ENCODE assay signal across 25 cellular contexts in the genomic region with DNA sequence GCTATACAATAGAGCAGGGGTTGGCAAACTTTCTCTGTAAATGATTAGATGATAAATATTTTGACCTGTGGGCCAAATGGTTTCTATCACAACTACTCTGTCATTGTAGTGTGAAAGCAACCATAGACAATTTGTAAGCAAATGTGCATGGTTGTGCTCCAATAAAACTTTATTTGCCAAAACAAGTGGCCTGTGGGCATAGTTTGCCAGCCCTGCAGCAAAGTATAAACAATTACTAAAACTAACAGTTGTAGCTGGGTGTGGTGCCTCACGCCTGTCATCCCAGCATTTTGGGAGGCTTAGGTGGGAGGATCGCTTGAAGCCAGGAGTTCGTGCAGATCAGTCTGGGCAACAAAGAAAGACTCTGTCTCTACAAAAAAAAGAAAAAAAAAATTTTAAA.
DNase-seq lines count a peak whose midpoint lies in the region; ATAC-seq, FAIRE-seq and TF ChIP-seq lines count a peak whose summit lies in the region.
"Had no signal": no experiment of that assay in that cellular context is flagged by ENCODE, and none has a peak within 500 bp of the region (broad histone marks: within the 10 kb centered on the region; RNA-seq: fewer than 3 reads in every experiment).

No MANE protein-coding gene starts in this region.

- H3K9me1 ChIP-seq in K562 (ENCODE audit: control insufficient read depth, insufficient read depth, low read length): no peaks in the 10 kb centered on the region

- no TSS peak for BruUV-seq in K562 (replicated peaks; lab: Mats Ljungman, UMichigan)

- POLR2A ChIA-PET in CD4-positive, alpha-beta T cell (lab: Charles Lee): interaction anchor here (0.8 kb wide), 1 partner anchor 32 kb away, joined by 3 read pairs; no protein-coding TSS in a partner anchor
- POLR2A ChIA-PET in CD8-positive, alpha-beta memory T cell (lab: Charles Lee): interaction anchor here (0.6 kb wide), 1 partner anchor 267 kb away, joined by 3 read pairs; no protein-coding TSS in a partner anchor
- POLR2A ChIA-PET in K562 (lab: Yijun Ruan, JAX): interaction anchor here (0.6 to 2.8 kb wide), 5 partner anchors 8 to 23 kb away, joined by 3 to 16 read pairs (median 4); no protein-coding TSS in a partner anchor

- FAIRE-seq in K562 (lab: Jason Lieb, UNC): no peak
- FAIRE-seq: A204.1, GM12878, GM12892, GM18507 had no signal

- TF ChIP-seq RAD21 in K562 (CRISPR knock-in tag; conservative IDR thresholded peaks at IDR 0.05 in 1 of 2, IDR thresholded peaks at IDR 0.05 in 1 of 2): no peak

- TF ChIP-seq EP300 in K562 (IDR thresholded peaks at IDR 0.05; ENCODE audit: low read length): no peak

- in situ Hi-C loops in K562 (cut with MboI): no loop called here

- H3K36me3 ChIP-seq in CD8-positive, alpha-beta memory T cell (ENCODE audit: insufficient read depth, low read length): peaks cover 34% of the 10 kb centered on the region
- peaks cover 57% of the 10 kb centered on the region for H3K36me3 ChIP-seq in K562 (ENCODE audit: control insufficient read depth, insufficient read depth, low read length)

- no peaks in the 10 kb centered on the region for H4K20me1 ChIP-seq in K562 (replicated peaks; ENCODE audit: control insufficient read depth, insufficient read depth, low read length)

- no peaks in the 10 kb centered on the region for H3K27me3 ChIP-seq in CD4-positive, alpha-beta T cell (ENCODE audit: control insufficient read depth, insufficient read depth, low read length)
- H3K27me3 ChIP-seq in CD8-positive, alpha-beta memory T cell (ENCODE audit: insufficient read depth, low read length, poor library complexity, severe bottlenecking): no peaks in the 10 kb centered on the region
- no peaks in the 10 kb centered on the region for H3K27me3 ChIP-seq in K562 (ENCODE audit: control insufficient read depth in 2 of 2, insufficient read depth in 2 of 2, low read length in 2 of 2)
- H3K27me3 ChIP-seq: BE2C, BLaER1 had no signal

- H3K4me2 ChIP-seq in K562 (ENCODE audit: insufficient read depth, low read length): no peak overlapping the region
- H3K4me2 ChIP-seq: BLaER1 had no signal

- peaks cover 86% of the 10 kb centered on the region for H3K36me3 Mint-ChIP-seq in CD4-positive, alpha-beta T cell (ENCODE audit: low read depth)
- H3K36me3 Mint-ChIP-seq in CD8-positive, alpha-beta memory T cell: peaks cover 8 to 75% (median 14%) of the 10 kb centered on the region in 3 donors

- no peaks in the 10 kb centered on the region; the same call in 2 of the 3 replicates for H3K79me2 ChIP-seq in K562 (ENCODE audit: control insufficient read depth, insufficient read depth, low read length)

- no peak overlapping the region for H2AFZ ChIP-seq in K562 (ENCODE audit: low read depth, low read length)

- peaks cover 20% of the 10 kb centered on the region for H3K4me1 Mint-ChIP-seq in CD4-positive, alpha-beta T cell (ENCODE audit: low read depth)
- peaks cover 17 to 46% (median 23%) of the 10 kb centered on the region in 3 donors for H3K4me1 Mint-ChIP-seq in CD8-positive, alpha-beta memory T cell
- H3K4me1 Mint-ChIP-seq: CD14-positive monocyte had no signal

- peaks cover 14% of the 10 kb centered on the region for H3K4me1 ChIP-seq in CD8-positive, alpha-beta memory T cell (ENCODE audit: insufficient read depth, low read length)
- peaks cover 10 to 16% of the 10 kb centered on the region in 2 experiments for H3K4me1 ChIP-seq in K562 (replicated peaks in 1 of 2; ENCODE audit: control insufficient read depth in 2 of 2, insufficient read depth in 2 of 2, low read length in 2 of 2)
- H3K4me1 ChIP-seq: BE2C, BLaER1 had no signal

- ATAC-seq in CD4-positive, alpha-beta T cell (ENCODE audit: poor library complexity): no peak
- ATAC-seq in K562 (no peak), GM19467 (IDR thresholded peaks at IDR 0.05; ENCODE audit: unreplicated experiment) (no peak)
- ATAC-seq: GM12878 had no signal

- CTCF ChIA-PET in CD4-positive, alpha-beta T cell (lab: Charles Lee): interaction anchor here (1.6 kb wide), 1 partner anchor 10 kb away, joined by 3 read pairs; no protein-coding TSS in a partner anchor
- CTCF ChIA-PET in CD8-positive, alpha-beta memory T cell (lab: Charles Lee): interaction anchor here (1.1 to 1.4 kb wide), 2 partner anchors 41 to 61 kb away, joined by 3 read pairs; a partner anchor contains a TSS
- CTCF ChIA-PET in K562 (lab: Yijun Ruan, JAX; ENCODE audit: low intra/inter-chr PET ratio): no interaction called here

- no peak overlapping the region for H3K27ac ChIP-seq in CD4-positive, alpha-beta T cell (ENCODE audit: low read depth, low read length)
- H3K27ac ChIP-seq in CD8-positive, alpha-beta memory T cell (ENCODE audit: low read depth, low read length): peak overlapping the region; percentile 49
- H3K27ac ChIP-seq in K562 (ENCODE audit: extremely low read depth, low read depth, low read length): no peak overlapping the region
- H3K27ac ChIP-seq: BLaER1 had no signal

- no peak for DNase-seq in CD4-positive, alpha-beta T cell
- DNase-seq in CD8-positive, alpha-beta memory T cell: no peak
- no peak for DNase-seq in K562 (ENCODE audit: extremely low read depth in 1 of 4, low spot score in 3 of 4)
- DNase-seq in activated T-cell treated with anti-CD3 and anti-CD28 coated beads, Interleukin-2, amount 50 U/mL, for 48 hours: no peak
- no peak for DNase-seq in activated CD4-positive, CD25-positive, alpha-beta regulatory T cell (lab: John Stamatoyannopoulos, UW)
- DNase-seq: 8988T; ACHN; BE2C; C1 segment of cervical spinal cord; CD4-positive, alpha-beta memory T cell; COR-L47; DMS 273 treated with DMSO at 0.1 percent for 48 hours; DMS153; DMS53; DMS79; DND-41; EL; GDM1 had no signal

- no peak overlapping the region for H3K9ac ChIP-seq in K562 (ENCODE audit: insufficient read depth in 1 of 2, low read depth in 2 of 2, low read length in 2 of 2)
- H3K9ac ChIP-seq: BLaER1 had no signal

- intact Hi-C loops in CD4-positive, alpha-beta T cell (cut with DNase I, micrococcal nuclease): no loop called here
- intact Hi-C loops in K562 (cut with micrococcal nuclease): no loop called here

- no peak for TF ChIP-seq CTCF in CD4-positive, alpha-beta T cell (IDR thresholded peaks at IDR 0.05)
- no peak for TF ChIP-seq CTCF in K562 (IDR thresholded peaks at IDR 0.05 in 2 of 3, conservative IDR thresholded peaks at IDR 0.05 in 1 of 3; ENCODE audit: insufficient read depth in 2 of 3, low read depth in 1 of 3, low read length in 3 of 3)

- H3K9me3 ChIP-seq in CD4-positive, alpha-beta T cell (ENCODE audit: control insufficient read depth, low read length): no peaks in the 10 kb centered on the region
- H3K9me3 ChIP-seq in CD8-positive, alpha-beta memory T cell (ENCODE audit: low read length): no peaks in the 10 kb centered on the region
- no peaks in the 10 kb centered on the region for H3K9me3 ChIP-seq in K562 (replicated peaks; ENCODE audit: control insufficient read depth, insufficient read depth, low read depth, low read length)
- H3K9me3 ChIP-seq: BE2C, BLaER1 had no signal

- H3K4me3 ChIP-seq in CD8-positive, alpha-beta memory T cell (ENCODE audit: low read length): no peak overlapping the region
- H3K4me3 ChIP-seq in K562: no peak overlapping the region
- H3K4me3 ChIP-seq: BLaER1, GM12878 had no signal

- 80% methylated on average over 3 of the region's 3 CpGs for WGBS in K562 (ENCODE audit: insufficient coverage, low coverage, missing lambda C conversion rate)

- no peak for TF ChIP-seq POLR2A in K562 (conservative IDR thresholded peaks at IDR 0.05)

- H3K27ac Mint-ChIP-seq in CD4-positive, alpha-beta T cell: peak overlapping the region; percentile 76
- H3K27ac Mint-ChIP-seq in CD8-positive, alpha-beta memory T cell: peak overlapping the region in 1 of 8 donors; percentile 20

- no peaks in the 10 kb centered on the region for H3K27me3 Mint-ChIP-seq in CD4-positive, alpha-beta T cell
- H3K27me3 Mint-ChIP-seq in CD8-positive, alpha-beta memory T cell: no peaks in the 10 kb centered on the region
- H3K27me3 Mint-ChIP-seq: CD4-positive, alpha-beta memory T cell had no signal

- H3K4me3 Mint-ChIP-seq in CD4-positive, alpha-beta T cell: no peak overlapping the region
- H3K4me3 Mint-ChIP-seq in CD8-positive, alpha-beta memory T cell: no peak overlapping the region
- H3K4me3 Mint-ChIP-seq: CD14-positive monocyte; CD4-positive, alpha-beta memory T cell had no signal

- H3K9me3 Mint-ChIP-seq in CD4-positive, alpha-beta T cell: no peaks in the 10 kb centered on the region
- H3K9me3 Mint-ChIP-seq in CD8-positive, alpha-beta memory T cell: no peaks in the 10 kb centered on the region

TF ChIP-seq in K562, 482 proteins besides CTCF, POLR2A, EP300 and RAD21 (continues in another document):
- no peak for TF ChIP-seq DIDO1 (tag; IDR thresholded peaks at IDR 0.05; ENCODE audit: low read depth)
